Comparison of ENCODE assay signal across 1 cellular context in the genomic region with DNA sequence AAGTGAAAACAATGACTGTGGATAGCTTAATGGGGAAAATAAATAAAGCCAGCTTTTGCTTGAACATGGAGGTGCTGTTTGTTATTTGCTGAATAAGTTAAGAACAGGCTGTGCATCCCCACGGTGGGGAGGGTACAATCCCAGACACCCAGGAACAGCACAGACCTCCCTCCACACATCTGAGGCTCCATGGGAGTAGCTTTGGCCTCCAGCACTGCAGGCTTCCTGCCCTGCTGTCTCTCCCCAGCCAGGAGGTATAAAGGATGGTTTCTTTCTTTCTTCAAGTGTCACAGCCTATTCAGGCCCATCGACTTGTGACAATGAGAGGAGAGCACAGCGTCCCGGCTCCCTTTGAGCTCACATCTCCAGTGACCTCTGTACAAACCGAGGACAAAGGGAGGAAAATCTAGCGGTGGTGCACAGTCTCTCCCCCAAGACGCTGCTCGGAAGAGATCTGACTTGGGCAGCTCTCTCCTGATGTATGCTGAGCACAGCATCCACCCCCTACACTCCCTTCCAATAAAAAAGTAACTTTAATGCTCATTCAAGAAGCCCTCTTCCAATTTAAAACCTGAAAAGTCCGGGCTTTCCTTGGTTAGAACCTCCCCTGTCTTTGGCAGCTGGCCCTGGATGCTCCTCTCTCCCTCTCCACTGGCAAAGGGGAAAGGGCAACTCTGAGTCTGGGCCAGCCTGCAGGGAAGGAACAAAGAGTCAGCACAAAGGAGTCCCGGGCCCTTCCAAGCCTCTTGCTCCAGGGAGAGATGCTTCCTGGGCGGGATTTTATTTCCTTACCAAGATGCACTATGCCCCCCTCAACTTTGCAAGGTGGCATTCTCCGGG.
TF ChIP-seq lines count a peak whose summit lies in the region.

No MANE protein-coding gene starts in this region.

TF ChIP-seq in H1, 55 proteins besides CTCF, POLR2A, EP300 and RAD21:
- TF ChIP-seq PHF8 (conservative IDR thresholded peaks at IDR 0.05; ENCODE audit: low read depth, low read length) (no peak), SRF (IDR thresholded peaks at IDR 0.05; ENCODE audit: low read depth, low read length) (no peak), CBX8 (IDR thresholded peaks at IDR 0.05; ENCODE audit: borderline replicate concordance, low read depth, low read length) (no peak), HDAC2 (IDR thresholded peaks at IDR 0.05; ENCODE audit: borderline replicate concordance in 1 of 2, low read depth in 2 of 2, low read length in 2 of 2) (no peak), CBX5 (IDR thresholded peaks at IDR 0.05; ENCODE audit: low read depth, low read length) (no peak), RXRA (IDR thresholded peaks at IDR 0.05; ENCODE audit: insufficient read depth, low read depth, low read length) (no peak), POU5F1 (IDR thresholded peaks at IDR 0.05; ENCODE audit: low read depth, low read length) (no peak), TBP (IDR thresholded peaks at IDR 0.05; ENCODE audit: low read depth, low read length) (no peak), KDM5A (IDR thresholded peaks at IDR 0.05; ENCODE audit: low read length) (no peak), GTF2F1 (IDR thresholded peaks at IDR 0.05; ENCODE audit: borderline replicate concordance, low read depth, low read length) (no peak), SIRT6 (IDR thresholded peaks at IDR 0.05; ENCODE audit: low read length) (no peak), TCF12 (IDR thresholded peaks at IDR 0.05; ENCODE audit: low read depth, low read length) (no peak), POLR2AphosphoS5 (IDR thresholded peaks at IDR 0.05; ENCODE audit: low read depth, low read length) (no peak), SP2 (IDR thresholded peaks at IDR 0.05; ENCODE audit: low read length) (no peak), KDM4A (IDR thresholded peaks at IDR 0.05; ENCODE audit: low read depth, low read length, severe bottlenecking) (no peak)
- TF ChIP-seq, protein P1, sequence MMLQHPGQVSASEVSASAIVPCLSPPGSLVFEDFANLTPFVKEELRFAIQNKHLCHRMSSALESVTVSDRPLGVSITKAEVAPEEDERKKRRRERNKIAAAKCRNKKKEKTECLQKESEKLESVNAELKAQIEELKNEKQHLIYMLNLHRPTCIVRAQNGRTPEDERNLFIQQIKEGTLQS (IDR thresholded peaks at IDR 0.05; ENCODE audit: insufficient read depth, low read depth, low read length), result no peak
- TF ChIP-seq, protein P2, sequence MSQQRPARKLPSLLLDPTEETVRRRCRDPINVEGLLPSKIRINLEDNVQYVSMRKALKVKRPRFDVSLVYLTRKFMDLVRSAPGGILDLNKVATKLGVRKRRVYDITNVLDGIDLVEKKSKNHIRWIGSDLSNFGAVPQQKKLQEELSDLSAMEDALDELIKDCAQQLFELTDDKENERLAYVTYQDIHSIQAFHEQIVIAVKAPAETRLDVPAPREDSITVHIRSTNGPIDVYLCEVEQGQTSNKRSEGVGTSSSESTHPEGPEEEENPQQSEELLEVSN (IDR thresholded peaks at IDR 0.05), result no peak
